26 cellular contexts compared by ENCODE assay signal in the genomic region with DNA sequence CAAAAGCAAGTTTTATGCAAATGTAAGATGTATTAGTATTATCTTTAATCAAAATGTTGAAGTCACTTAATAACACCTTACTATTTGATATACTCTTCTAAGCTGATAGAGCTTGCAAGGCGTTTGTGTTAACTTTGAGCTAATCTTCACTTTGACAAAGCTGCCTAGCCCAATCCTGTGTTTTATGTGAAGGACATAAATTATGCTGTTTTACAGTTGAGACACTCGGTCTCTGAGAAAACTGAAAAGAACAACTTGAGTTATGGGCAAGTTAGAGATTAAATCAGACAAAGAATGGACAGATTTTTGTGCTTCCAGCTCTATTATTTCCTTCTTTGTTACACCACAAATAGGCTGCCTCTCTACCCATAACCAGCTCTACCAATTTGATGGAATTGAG.
"Had no signal": no experiment of that assay in that cellular context is flagged by ENCODE, and none has a peak within 500 bp of the region (broad histone marks: within the 10 kb centered on the region; RNA-seq: fewer than 3 reads in every experiment).

No MANE protein-coding gene starts in this region.

- H3K27ac ChIP-seq: neural progenitor cell, pancreas, psoas muscle, right lobe of liver, sigmoid colon, suprapubic skin, testis, tibial artery, transverse colon, upper lobe of right lung, vagina had no signal

- DNase-seq: naive thymus-derived CD4-positive, alpha-beta T cell; natural killer cell; occipital lobe; pancreas; posterior cingulate gyrus; psoas muscle; right cardiac atrium; right lobe of liver; sigmoid colon; small intestine; stimulated activated CD4-positive, alpha-beta T cell treated with anti-CD3 and anti-CD28 coated beads, Interleukin-15, amount 100 ng/mL, for 24 hours; stimulated activated CD4-positive, alpha-beta T cell treated with anti-CD3 and anti-CD28 coated beads, Interleukin-2, amount 100 ng/mL, for 24 hours; stimulated activated CD4-positive, alpha-beta T cell treated with anti-CD3 and anti-CD28 coated beads, Interleukin-2, amount 100 ng/mL, for 48 hours; stimulated activated CD4-positive, alpha-beta T cell treated with anti-CD3 and anti-CD28 coated beads, Interleukin-4, amount 100 ng/mL, for 24 hours; stimulated activated naive B cell treated with anti-CD40 and anti-IgM and Interleukin-4, amounts not matched to agents 10 μg/mL and 1 μg/mL and 100 μg/mL, for 72 hours; stimulated activated naive CD4-positive, alpha-beta T cell treated with Interleukin-2 at 50 U/mL for 16 hours; stimulated activated naive CD8-positive, alpha-beta T cell treated with anti-CD3 and anti-CD28 coated beads, Interleukin-15, amount 100 ng/mL, for 72 hours; substantia nigra; testis; tibial artery; transverse colon; upper lobe of right lung had no signal

- ATAC-seq: naive thymus-derived CD4-positive, alpha-beta T cell; natural killer cell; pancreas; psoas muscle; right lobe of liver; stimulated activated effector memory CD8-positive, alpha-beta T cell treated with anti-CD3 and anti-CD28 coated beads, Interleukin-12 subunit alpha, Interleukin-12 subunit beta, amount 100 ng/mL, for 72 hours; stimulated activated naive B cell treated with anti-CD40 and anti-IgM and Interleukin-4, amounts not matched to agents 10 μg/mL and 1 μg/mL and 100 μg/mL, for 72 hours; stimulated activated naive CD8-positive, alpha-beta T cell treated with anti-CD3 and anti-CD28 coated beads, Interleukin-15, amount 100 ng/mL, for 72 hours; upper lobe of right lung had no signal

- H3K4me1 ChIP-seq: pancreas, psoas muscle, right lobe of liver, sigmoid colon, suprapubic skin, testis, tibial artery, transverse colon, upper lobe of right lung, vagina had no signal

- H2AFZ ChIP-seq: neural progenitor cell had no signal

- H3K36me3 ChIP-seq: neural progenitor cell, pancreas, right lobe of liver, sigmoid colon, suprapubic skin, tibial artery, transverse colon, upper lobe of right lung, vagina had no signal

- H3K9me3 ChIP-seq: pancreas, psoas muscle, right lobe of liver, sigmoid colon, suprapubic skin, testis, tibial artery, transverse colon, upper lobe of right lung, vagina had no signal

- FAIRE-seq: pancreas, small intestine had no signal

- H3K9ac ChIP-seq: neural progenitor cell had no signal

- H3K4me3 ChIP-seq: neural progenitor cell, pancreas, psoas muscle, right lobe of liver, sigmoid colon, suprapubic skin, testis, tibial artery, transverse colon, upper lobe of right lung, vagina had no signal

- H3K27me3 ChIP-seq: neural progenitor cell, pancreas, right lobe of liver, sigmoid colon, suprapubic skin, testis, tibial artery, transverse colon, upper lobe of right lung, vagina had no signal

- H3K4me2 ChIP-seq: neural progenitor cell had no signal
